Comparison of ENCODE assay signal across 1 cellular context in the genomic region with DNA sequence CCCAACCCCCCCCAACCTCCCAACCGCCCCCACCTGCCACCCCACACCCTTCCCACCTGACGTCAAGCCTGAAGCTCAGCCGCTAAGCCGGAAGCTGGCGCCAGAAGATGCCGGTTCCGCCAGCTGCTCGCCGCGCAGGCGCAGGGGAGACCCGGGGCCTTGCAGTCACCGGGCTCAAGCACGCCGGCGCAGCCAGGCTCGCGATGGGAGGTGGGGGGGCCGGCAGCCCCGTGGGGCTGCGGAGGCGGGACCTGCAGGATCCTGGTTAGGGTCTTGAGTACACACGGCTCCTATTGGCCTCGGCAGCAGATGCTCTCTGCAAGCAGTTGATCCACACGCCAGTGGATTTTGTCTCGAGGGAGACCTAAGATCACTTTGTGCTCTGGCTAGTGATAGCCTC.
A peak's percentile ranks its signal among the peaks of the same experiment; 100 is the strongest.
TF ChIP-seq lines count a peak whose summit lies in the region.

LIG4 (minus strand) TSS at position 109 of the 400 bp plus-strand sequence. CDS start 4,268 bp downstream, outside the sequence.

TF ChIP-seq in HepG2, 621 proteins besides CTCF, POLR2A, EP300 and RAD21 (continued from another document and continues in another):
- TF ChIP-seq ZNF770 (CRISPR knock-in tag; IDR thresholded peaks at IDR 0.05) (no peak), FOXO1 (CRISPR knock-in tag; IDR thresholded peaks at IDR 0.05) (no peak), SMC3 (IDR thresholded peaks at IDR 0.05; ENCODE audit: low read length) (no peak), TMF1 (CRISPR knock-in tag; IDR thresholded peaks at IDR 0.05; ENCODE audit: low read depth) (no peak), RCOR2 (CRISPR knock-in tag; IDR thresholded peaks at IDR 0.05) (no peak), ZBTB42 (CRISPR knock-in tag; IDR thresholded peaks at IDR 0.05) (no peak), TFAP4 (IDR thresholded peaks at IDR 0.05; ENCODE audit: borderline replicate concordance, low read depth) (peak; percentile 99), SNAPC2 (CRISPR knock-in tag; IDR thresholded peaks at IDR 0.05) (no peak), ZSCAN25 (CRISPR knock-in tag; IDR thresholded peaks at IDR 0.05) (no peak), ASH2L (IDR thresholded peaks at IDR 0.05; ENCODE audit: insufficient read length, low read depth, low read length) (peak; percentile 56), XBP1 (CRISPR knock-in tag; IDR thresholded peaks at IDR 0.05) (no peak), HNRNPLL (IDR thresholded peaks at IDR 0.05; ENCODE audit: low read depth, low read length, poor library complexity, severe bottlenecking) (peak; percentile 62), ZNF329 (CRISPR knock-in tag; IDR thresholded peaks at IDR 0.05; ENCODE audit: low read depth) (no peak), ZBTB3 (CRISPR knock-in tag; IDR thresholded peaks at IDR 0.05; ENCODE audit: borderline replicate concordance, low read depth) (no peak), ZNF652 (CRISPR knock-in tag; IDR thresholded peaks at IDR 0.05; ENCODE audit: borderline replicate concordance, low read depth) (no peak), ZNF251 (CRISPR knock-in tag; IDR thresholded peaks at IDR 0.05) (no peak), HCFC1 (IDR thresholded peaks at IDR 0.05; ENCODE audit: low read depth, low read length) (0 out of 2 replicates have a peak, but pooled peaks have one; percentile 19), MLXIP (CRISPR knock-in tag; IDR thresholded peaks at IDR 0.05; ENCODE audit: borderline replicate concordance) (no peak), ZNF138 (CRISPR knock-in tag; IDR thresholded peaks at IDR 0.05; ENCODE audit: low read depth) (no peak), PITX1 (CRISPR knock-in tag; IDR thresholded peaks at IDR 0.05) (no peak), ZNF337 (CRISPR knock-in tag; IDR thresholded peaks at IDR 0.05; ENCODE audit: borderline replicate concordance, low read depth) (no peak), ZBTB2 (CRISPR knock-in tag; IDR thresholded peaks at IDR 0.05; ENCODE audit: low read depth) (no peak), RAD51 (IDR thresholded peaks at IDR 0.05; ENCODE audit: borderline replicate concordance) (no peak), NFATC3 (CRISPR knock-in tag; IDR thresholded peaks at IDR 0.05) (no peak), ZNF788 (CRISPR knock-in tag; IDR thresholded peaks at IDR 0.05; ENCODE audit: borderline replicate concordance) (peak; percentile 26; the same call in 1 of the 2 replicates), NFKB2 (CRISPR knock-in tag; IDR thresholded peaks at IDR 0.05; ENCODE audit: borderline replicate concordance) (no peak), ZNF160 (CRISPR knock-in tag; IDR thresholded peaks at IDR 0.05) (no peak), SKI (IDR thresholded peaks at IDR 0.05; ENCODE audit: partially characterized antibody) (no peak), ZNF720 (CRISPR knock-in tag; IDR thresholded peaks at IDR 0.05) (no peak), CBX1 (IDR thresholded peaks at IDR 0.05; ENCODE audit: low read depth) (no peak), ZEB1 (IDR thresholded peaks at IDR 0.05; ENCODE audit: insufficient replicate concordance, low read depth) (no peak)
- TF ChIP-seq, protein P1, sequence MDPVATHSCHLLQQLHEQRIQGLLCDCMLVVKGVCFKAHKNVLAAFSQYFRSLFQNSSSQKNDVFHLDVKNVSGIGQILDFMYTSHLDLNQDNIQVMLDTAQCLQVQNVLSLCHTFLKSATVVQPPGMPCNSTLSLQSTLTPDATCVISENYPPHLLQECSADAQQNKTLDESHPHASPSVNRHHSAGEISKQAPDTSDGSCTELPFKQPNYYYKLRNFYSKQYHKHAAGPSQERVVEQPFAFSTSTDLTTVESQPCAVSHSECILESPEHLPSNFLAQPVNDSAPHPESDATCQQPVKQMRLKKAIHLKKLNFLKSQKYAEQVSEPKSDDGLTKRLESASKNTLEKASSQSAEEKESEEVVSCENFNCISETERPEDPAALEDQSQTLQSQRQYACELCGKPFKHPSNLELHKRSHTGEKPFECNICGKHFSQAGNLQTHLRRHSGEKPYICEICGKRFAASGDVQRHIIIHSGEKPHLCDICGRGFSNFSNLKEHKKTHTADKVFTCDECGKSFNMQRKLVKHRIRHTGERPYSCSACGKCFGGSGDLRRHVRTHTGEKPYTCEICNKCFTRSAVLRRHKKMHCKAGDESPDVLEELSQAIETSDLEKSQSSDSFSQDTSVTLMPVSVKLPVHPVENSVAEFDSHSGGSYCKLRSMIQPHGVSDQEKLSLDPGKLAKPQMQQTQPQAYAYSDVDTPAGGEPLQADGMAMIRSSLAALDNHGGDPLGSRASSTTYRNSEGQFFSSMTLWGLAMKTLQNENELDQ (CRISPR knock-in tag; IDR thresholded peaks at IDR 0.05; ENCODE audit: borderline replicate concordance) = no peak
- TF ChIP-seq, protein P2, sequence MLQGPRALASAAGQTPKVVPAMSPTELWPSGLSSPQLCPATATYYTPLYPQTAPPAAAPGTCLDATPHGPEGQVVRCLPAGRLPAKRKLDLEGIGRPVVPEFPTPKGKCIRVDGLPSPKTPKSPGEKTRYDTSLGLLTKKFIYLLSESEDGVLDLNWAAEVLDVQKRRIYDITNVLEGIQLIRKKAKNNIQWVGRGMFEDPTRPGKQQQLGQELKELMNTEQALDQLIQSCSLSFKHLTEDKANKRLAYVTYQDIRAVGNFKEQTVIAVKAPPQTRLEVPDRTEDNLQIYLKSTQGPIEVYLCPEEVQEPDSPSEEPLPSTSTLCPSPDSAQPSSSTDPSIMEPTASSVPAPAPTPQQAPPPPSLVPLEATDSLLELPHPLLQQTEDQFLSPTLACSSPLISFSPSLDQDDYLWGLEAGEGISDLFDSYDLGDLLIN (CRISPR knock-in tag; IDR thresholded peaks at IDR 0.05; ENCODE audit: borderline replicate concordance) = no peak
- TF ChIP-seq, protein P3, sequence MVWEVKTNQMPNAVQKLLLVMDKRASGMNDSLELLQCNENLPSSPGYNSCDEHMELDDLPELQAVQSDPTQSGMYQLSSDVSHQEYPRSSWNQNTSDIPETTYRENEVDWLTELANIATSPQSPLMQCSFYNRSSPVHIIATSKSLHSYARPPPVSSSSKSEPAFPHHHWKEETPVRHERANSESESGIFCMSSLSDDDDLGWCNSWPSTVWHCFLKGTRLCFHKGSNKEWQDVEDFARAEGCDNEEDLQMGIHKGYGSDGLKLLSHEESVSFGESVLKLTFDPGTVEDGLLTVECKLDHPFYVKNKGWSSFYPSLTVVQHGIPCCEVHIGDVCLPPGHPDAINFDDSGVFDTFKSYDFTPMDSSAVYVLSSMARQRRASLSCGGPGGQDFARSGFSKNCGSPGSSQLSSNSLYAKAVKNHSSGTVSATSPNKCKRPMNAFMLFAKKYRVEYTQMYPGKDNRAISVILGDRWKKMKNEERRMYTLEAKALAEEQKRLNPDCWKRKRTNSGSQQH (CRISPR knock-in tag; IDR thresholded peaks at IDR 0.05; ENCODE audit: low read depth) = no peak
- TF ChIP-seq, protein P4, sequence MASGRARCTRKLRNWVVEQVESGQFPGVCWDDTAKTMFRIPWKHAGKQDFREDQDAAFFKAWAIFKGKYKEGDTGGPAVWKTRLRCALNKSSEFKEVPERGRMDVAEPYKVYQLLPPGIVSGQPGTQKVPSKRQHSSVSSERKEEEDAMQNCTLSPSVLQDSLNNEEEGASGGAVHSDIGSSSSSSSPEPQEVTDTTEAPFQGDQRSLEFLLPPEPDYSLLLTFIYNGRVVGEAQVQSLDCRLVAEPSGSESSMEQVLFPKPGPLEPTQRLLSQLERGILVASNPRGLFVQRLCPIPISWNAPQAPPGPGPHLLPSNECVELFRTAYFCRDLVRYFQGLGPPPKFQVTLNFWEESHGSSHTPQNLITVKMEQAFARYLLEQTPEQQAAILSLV (CRISPR knock-in tag; IDR thresholded peaks at IDR 0.05; ENCODE audit: borderline replicate concordance) = no peak
- TF ChIP-seq, protein P5, sequence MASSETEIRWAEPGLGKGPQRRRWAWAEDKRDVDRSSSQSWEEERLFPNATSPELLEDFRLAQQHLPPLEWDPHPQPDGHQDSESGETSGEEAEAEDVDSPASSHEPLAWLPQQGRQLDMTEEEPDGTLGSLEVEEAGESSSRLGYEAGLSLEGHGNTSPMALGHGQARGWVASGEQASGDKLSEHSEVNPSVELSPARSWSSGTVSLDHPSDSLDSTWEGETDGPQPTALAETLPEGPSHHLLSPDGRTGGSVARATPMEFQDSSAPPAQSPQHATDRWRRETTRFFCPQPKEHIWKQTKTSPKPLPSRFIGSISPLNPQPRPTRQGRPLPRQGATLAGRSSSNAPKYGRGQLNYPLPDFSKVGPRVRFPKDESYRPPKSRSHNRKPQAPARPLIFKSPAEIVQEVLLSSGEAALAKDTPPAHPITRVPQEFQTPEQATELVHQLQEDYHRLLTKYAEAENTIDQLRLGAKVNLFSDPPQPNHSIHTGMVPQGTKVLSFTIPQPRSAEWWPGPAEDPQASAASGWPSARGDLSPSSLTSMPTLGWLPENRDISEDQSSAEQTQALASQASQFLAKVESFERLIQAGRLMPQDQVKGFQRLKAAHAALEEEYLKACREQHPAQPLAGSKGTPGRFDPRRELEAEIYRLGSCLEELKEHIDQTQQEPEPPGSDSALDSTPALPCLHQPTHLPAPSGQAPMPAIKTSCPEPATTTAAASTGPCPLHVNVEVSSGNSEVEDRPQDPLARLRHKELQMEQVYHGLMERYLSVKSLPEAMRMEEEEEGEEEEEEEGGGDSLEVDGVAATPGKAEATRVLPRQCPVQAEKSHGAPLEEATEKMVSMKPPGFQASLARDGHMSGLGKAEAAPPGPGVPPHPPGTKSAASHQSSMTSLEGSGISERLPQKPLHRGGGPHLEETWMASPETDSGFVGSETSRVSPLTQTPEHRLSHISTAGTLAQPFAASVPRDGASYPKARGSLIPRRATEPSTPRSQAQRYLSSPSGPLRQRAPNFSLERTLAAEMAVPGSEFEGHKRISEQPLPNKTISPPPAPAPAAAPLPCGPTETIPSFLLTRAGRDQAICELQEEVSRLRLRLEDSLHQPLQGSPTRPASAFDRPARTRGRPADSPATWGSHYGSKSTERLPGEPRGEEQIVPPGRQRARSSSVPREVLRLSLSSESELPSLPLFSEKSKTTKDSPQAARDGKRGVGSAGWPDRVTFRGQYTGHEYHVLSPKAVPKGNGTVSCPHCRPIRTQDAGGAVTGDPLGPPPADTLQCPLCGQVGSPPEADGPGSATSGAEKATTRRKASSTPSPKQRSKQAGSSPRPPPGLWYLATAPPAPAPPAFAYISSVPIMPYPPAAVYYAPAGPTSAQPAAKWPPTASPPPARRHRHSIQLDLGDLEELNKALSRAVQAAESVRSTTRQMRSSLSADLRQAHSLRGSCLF (CRISPR knock-in tag; IDR thresholded peaks at IDR 0.05; ENCODE audit: borderline replicate concordance) = no peak
- TF ChIP-seq, protein P6, sequence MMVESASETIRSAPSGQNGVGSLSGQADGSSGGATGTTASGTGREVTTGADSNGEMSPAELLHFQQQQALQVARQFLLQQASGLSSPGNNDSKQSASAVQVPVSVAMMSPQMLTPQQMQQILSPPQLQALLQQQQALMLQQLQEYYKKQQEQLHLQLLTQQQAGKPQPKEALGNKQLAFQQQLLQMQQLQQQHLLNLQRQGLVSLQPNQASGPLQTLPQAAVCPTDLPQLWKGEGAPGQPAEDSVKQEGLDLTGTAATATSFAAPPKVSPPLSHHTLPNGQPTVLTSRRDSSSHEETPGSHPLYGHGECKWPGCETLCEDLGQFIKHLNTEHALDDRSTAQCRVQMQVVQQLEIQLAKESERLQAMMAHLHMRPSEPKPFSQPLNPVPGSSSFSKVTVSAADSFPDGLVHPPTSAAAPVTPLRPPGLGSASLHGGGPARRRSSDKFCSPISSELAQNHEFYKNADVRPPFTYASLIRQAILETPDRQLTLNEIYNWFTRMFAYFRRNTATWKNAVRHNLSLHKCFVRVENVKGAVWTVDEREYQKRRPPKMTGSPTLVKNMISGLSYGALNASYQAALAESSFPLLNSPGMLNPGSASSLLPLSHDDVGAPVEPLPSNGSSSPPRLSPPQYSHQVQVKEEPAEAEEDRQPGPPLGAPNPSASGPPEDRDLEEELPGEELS (CRISPR knock-in tag; IDR thresholded peaks at IDR 0.05) = no peak
